ENCODE assay signal across 8 cellular contexts in genomic region chr2:96760036-96760985, GRCh38. TPM values are rescaled to one million over a fixed set of nuclear protein-coding genes. Genes with fewer than 3 reads are reported as not detected.
A peak's percentile ranks its signal among the peaks of the same experiment; 100 is the strongest.
DNase-seq lines count a peak whose midpoint lies in the region; ATAC-seq and TF ChIP-seq lines count a peak whose summit lies in the region.

CNNM4 (plus strand) TSS chr2:96760902; CDS start chr2:96761000, 98 bp downstream.

- intact Hi-C loops in activated T-helper 2 cell treated with anti-CD3 and anti-CD28 coated beads, Interferon-gamma antibody, Interleukin-2, Interleukin-4, amounts not matched to agents 10 μg/mL and 5 μg/mL and 100 μg/mL, durations not matched to agents 14 hours and 24 hours and 36 hours (cut with micrococcal nuclease), result loop anchor here (1.0 to 10.0 kb wide), 7 partner anchors 20 to 226 kb away; partner anchors contain the start of genes ARID5A, CNNM3, KANSL3 and LMAN2L

- TF ChIP-seq CTCF in LNCaP clone FGC (IDR thresholded peaks at IDR 0.05; ENCODE audit: control insufficient read depth, extremely low read depth, insufficient read depth), result 0 out of 2 replicates have a peak, but pooled peaks have one; percentile 13
- no peak for TF ChIP-seq CTCF in fibroblast of pulmonary artery (IDR thresholded peaks at IDR 0.05; ENCODE audit: low read length, missing control alignments)
- no peak for TF ChIP-seq CTCF in nephron (IDR thresholded peaks at IDR 0.05; ENCODE audit: unreplicated experiment in 3 of 3)

- H3K4me3 ChIP-seq in LNCaP clone FGC (ENCODE audit: low read depth, low read length), result peak within 1 kb of the TSS; percentile 72
- peak within 1 kb of the TSS; percentile 70 for H3K4me3 ChIP-seq in fibroblast of pulmonary artery (replicated peaks; ENCODE audit: low read depth, low read length)

- no peaks in the 10 kb centered on the region for H3K36me3 Mint-ChIP-seq in activated T-helper 2 cell treated with anti-CD3 and anti-CD28 coated beads, Interferon-gamma antibody, Interleukin-2, Interleukin-4, amounts not matched to agents 10 μg/mL and 5 μg/mL and 100 μg/mL, durations not matched to agents 14 hours and 24 hours and 36 hours (ENCODE audit: low read depth)
- H3K36me3 Mint-ChIP-seq in nephron (ENCODE audit: low read depth), result no peaks in the 10 kb centered on the region

- H3K27me3 Mint-ChIP-seq in activated T-helper 2 cell treated with anti-CD3 and anti-CD28 coated beads, Interferon-gamma antibody, Interleukin-2, Interleukin-4, amounts not matched to agents 10 μg/mL and 5 μg/mL and 100 μg/mL, durations not matched to agents 14 hours and 24 hours and 36 hours (ENCODE audit: low read depth), result no peaks in the 10 kb centered on the region
- H3K27me3 Mint-ChIP-seq in nephron (ENCODE audit: low read depth), result no peaks in the 10 kb centered on the region

- peak within 1 kb of the TSS; percentile 80 for H3K4me3 Mint-ChIP-seq in activated T-helper 2 cell treated with anti-CD3 and anti-CD28 coated beads, Interferon-gamma antibody, Interleukin-2, Interleukin-4, amounts not matched to agents 10 μg/mL and 5 μg/mL and 100 μg/mL, durations not matched to agents 14 hours and 24 hours and 36 hours (ENCODE audit: low read depth)
- H3K4me3 Mint-ChIP-seq in nephron, result peak within 1 kb of the TSS; percentile 82 to 88 (median 86)

- DNase-seq in EH (ENCODE audit: low read depth), result peak; percentile 93
- peak; percentile 87 for DNase-seq in H4 (ENCODE audit: low spot score)
- peak; percentile 82 for DNase-seq in LNCaP clone FGC (ENCODE audit: low read depth)
- DNase-seq in RPMI8226, result peak; percentile 96
- peak; percentile 88 for DNase-seq in activated T-helper 2 cell treated with anti-CD3 and anti-CD28 coated beads, Interferon-gamma antibody, Interleukin-2, Interleukin-4, amounts not matched to agents 10 μg/mL and 5 μg/mL and 100 μg/mL, durations not matched to agents 14 hours and 24 hours and 36 hours (ENCODE audit: low spot score)
- DNase-seq in fibroblast of pulmonary artery (ENCODE audit: low read depth), result peak; percentile 91
- peak; percentile 93 for DNase-seq in stimulated activated naive CD8-positive, alpha-beta T cell treated with anti-CD3 and anti-CD28 coated beads, Interleukin-15, Interleukin-2, amounts not matched to agents 100 U/mL and 50 U/mL, for 24 hours

- peak; percentile 96 for ATAC-seq in stimulated activated naive CD8-positive, alpha-beta T cell treated with anti-CD3 and anti-CD28 coated beads, Interleukin-15, Interleukin-2, amounts not matched to agents 100 U/mL and 50 U/mL, for 24 hours

- H3K27ac Mint-ChIP-seq in activated T-helper 2 cell treated with anti-CD3 and anti-CD28 coated beads, Interferon-gamma antibody, Interleukin-2, Interleukin-4, amounts not matched to agents 10 μg/mL and 5 μg/mL and 100 μg/mL, durations not matched to agents 14 hours and 24 hours and 36 hours, result peak within 1 kb of the TSS; percentile 79
- peak within 1 kb of the TSS; percentile 60 to 76 (median 69) for H3K27ac Mint-ChIP-seq in nephron

- peaks cover 44% of the 10 kb centered on the region for H3K4me1 Mint-ChIP-seq in activated T-helper 2 cell treated with anti-CD3 and anti-CD28 coated beads, Interferon-gamma antibody, Interleukin-2, Interleukin-4, amounts not matched to agents 10 μg/mL and 5 μg/mL and 100 μg/mL, durations not matched to agents 14 hours and 24 hours and 36 hours (ENCODE audit: low read depth)
- peaks cover 42% of the 10 kb centered on the region for H3K4me1 Mint-ChIP-seq in nephron

- no peaks in the 10 kb centered on the region for H3K9me3 Mint-ChIP-seq in activated T-helper 2 cell treated with anti-CD3 and anti-CD28 coated beads, Interferon-gamma antibody, Interleukin-2, Interleukin-4, amounts not matched to agents 10 μg/mL and 5 μg/mL and 100 μg/mL, durations not matched to agents 14 hours and 24 hours and 36 hours
- H3K9me3 Mint-ChIP-seq in nephron, result no peaks in the 10 kb centered on the region

RNA-seq across cellular contexts. Expression of gene CNNM4, which starts in this region (rescaled TPM):
- total RNA-seq in H4 (2014; rRNA removed; shearing (Covaris generic)), result 3.0 and 3.4 TPM in 2 replicates
- 10.1 and 11.3 TPM in 2 replicates for total RNA-seq in activated T-helper 2 cell treated with anti-CD3 and anti-CD28 coated beads, Interferon-gamma antibody, Interleukin-2, Interleukin-4, amounts not matched to agents 10 μg/mL and 5 μg/mL and 100 μg/mL, durations not matched to agents 14 hours and 24 hours and 36 hours

Comparison
In these comparisons a context has a peak if more than half of its experiments do, and no peak if none do; other contexts are left out.
1. Peak in every context shown above with its lines: DNase-seq, ATAC-seq and H3K4me3 ChIP-seq.